Comparison of ENCODE assay signal across 13 cellular contexts in the genomic region with DNA sequence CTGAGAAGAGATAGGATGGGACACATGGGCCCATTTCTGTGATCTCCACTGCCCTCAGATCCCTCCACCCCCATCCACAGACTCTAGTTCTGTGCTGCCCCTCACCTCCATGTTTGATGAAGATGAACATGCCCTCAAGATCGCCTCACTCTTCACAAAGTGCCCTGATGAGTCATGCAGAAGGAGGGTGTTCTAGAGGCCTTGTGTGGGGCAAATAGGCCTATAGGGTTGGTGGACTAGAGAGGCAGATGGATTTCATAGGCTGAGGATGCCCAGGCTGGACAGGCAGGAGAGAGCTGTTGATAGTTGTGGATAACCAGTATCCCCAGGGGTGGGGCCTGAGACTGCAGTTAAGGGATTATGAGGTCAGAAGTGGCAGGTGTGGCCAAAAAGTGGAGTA. TPM values are rescaled to one million over a fixed set of nuclear protein-coding genes. Genes with fewer than 3 reads are reported as not detected.
DNase-seq lines count a peak whose midpoint lies in the region; ATAC-seq and TF ChIP-seq lines count a peak whose summit lies in the region.
"Had no signal": no experiment of that assay in that cellular context is flagged by ENCODE, and none has a peak within 500 bp of the region (broad histone marks: within the 10 kb centered on the region; RNA-seq: fewer than 3 reads in every experiment).

A gene (minus strand): TSS at position 314 of the 400 bp plus-strand sequence. CDS start 184 bp downstream, at position 130.

- no peak for TF ChIP-seq CTCF in fibroblast of mammary gland (conservative IDR thresholded peaks at IDR 0.05; ENCODE audit: control insufficient read depth, insufficient read depth, low read depth, low read length)
- no peak for TF ChIP-seq CTCF in GM20000 (IDR thresholded peaks at IDR 0.05; ENCODE audit: extremely low read depth, missing control alignments)
- no peak for TF ChIP-seq CTCF in right atrium auricular region (IDR thresholded peaks at IDR 0.05)

- H3K9me3 Mint-ChIP-seq in T-cell = no peaks in the 10 kb centered on the region

- peaks cover 45% of the 10 kb centered on the region for H3K36me3 Mint-ChIP-seq in T-cell
- H3K36me3 Mint-ChIP-seq: mesothelial cell of epicardium had no signal

- H3K4me3 ChIP-seq in fibroblast of mammary gland (ENCODE audit: control insufficient read depth, low read depth, low read length) = no peak within 1 kb of the TSS
- H3K4me3 ChIP-seq in thymus (ENCODE audit: low read length) = peak within 1 kb of the TSS; percentile 53
- H3K4me3 ChIP-seq in right atrium auricular region = no peak within 1 kb of the TSS
- H3K4me3 ChIP-seq: body of pancreas had no signal

- H3K27me3 ChIP-seq in thymus (ENCODE audit: control insufficient read depth, insufficient read depth) = no peaks in the 10 kb centered on the region
- no peaks in the 10 kb centered on the region for H3K27me3 ChIP-seq in right atrium auricular region
- H3K27me3 ChIP-seq: body of pancreas had no signal

- peak within 1 kb of the TSS; percentile 74 for H3K27ac ChIP-seq in thymus (ENCODE audit: low read depth)
- no peak within 1 kb of the TSS for H3K27ac ChIP-seq in right atrium auricular region
- H3K27ac ChIP-seq: body of pancreas had no signal

- H3K4me1 ChIP-seq in thymus (ENCODE audit: control insufficient read depth, insufficient read depth, low read length) = peaks cover 12% of the 10 kb centered on the region
- H3K4me1 ChIP-seq in right atrium auricular region = no peaks in the 10 kb centered on the region
- H3K4me1 ChIP-seq: body of pancreas had no signal

- peak within 1 kb of the TSS; percentile 95 to 99 (median 97) for H3K4me3 Mint-ChIP-seq in T-cell
- H3K4me3 Mint-ChIP-seq: mesothelial cell of epicardium had no signal

- CTCF ChIA-PET in T-cell (lab: Charles Lee) = interaction anchor here in 1 of 2 donors (0.5 kb wide), 1 partner anchor 53 kb away, joined by 3 read pairs; no protein-coding TSS in a partner anchor

- 71% methylated on average over 1 of the region's 1 CpG for WGBS in thymus

- ATAC-seq in T-cell (replicated peaks in 1 of 4) = no peak
- ATAC-seq: body of pancreas had no signal

- POLR2A ChIA-PET in T-cell (lab: Charles Lee) = interaction anchor here (0.9 to 1.9 kb wide), 2 partner anchors 12 to 20 kb away, joined by 4 to 10 read pairs; a partner anchor contains a TSS

- H3K9me3 ChIP-seq in thymus (ENCODE audit: control insufficient read depth) (no peaks in the 10 kb centered on the region), right atrium auricular region (no peaks in the 10 kb centered on the region)
- H3K9me3 ChIP-seq: body of pancreas had no signal

- peak within 1 kb of the TSS; percentile 97 to 99 for H3K27ac Mint-ChIP-seq in T-cell
- H3K27ac Mint-ChIP-seq: mesothelial cell of epicardium had no signal

- no peaks in the 10 kb centered on the region for H3K27me3 Mint-ChIP-seq in T-cell

- peak; percentile 15 for DNase-seq in stimulated activated CD4-positive, alpha-beta T cell treated with anti-CD3 and anti-CD28 coated beads, Interleukin-4, amount 100 ng/mL, for 24 hours
- DNase-seq in stimulated activated CD4-positive, alpha-beta T cell treated with anti-CD3 and anti-CD28 coated beads, Interleukin-2, amount 100 ng/mL, for 48 hours = no peak
- DNase-seq in T-cell (no peak), fibroblast of mammary gland (ENCODE audit: low read depth) (peak; percentile 10), GM20000 (ENCODE audit: low spot score) (no peak), cortex of kidney (lab: John Stamatoyannopoulos, UW) (no peak), right atrium auricular region (ENCODE audit: low spot score) (no peak)
- DNase-seq: body of pancreas, Calu3 had no signal

- H3K36me3 ChIP-seq in thymus (ENCODE audit: control insufficient read depth, insufficient read depth) = peaks cover 13% of the 10 kb centered on the region
- no peaks in the 10 kb centered on the region for H3K36me3 ChIP-seq in right atrium auricular region

- peaks cover 74 to 89% (median 85%) of the 10 kb centered on the region in 3 donors for H3K4me1 Mint-ChIP-seq in T-cell

RNA-seq across cellular contexts. Expression of the gene that starts here (rescaled TPM):
- 10 to 100 TPM; 33.8 to 86.6 (median 39.6) TPM for total RNA-seq in T-cell
- 40.8 TPM for polyA plus RNA-seq in thymus
- total RNA-seq in right atrium auricular region = not detected
- total RNA-seq: body of pancreas, Calu3, endothelial cell of umbilical vein, mesothelial cell of epicardium, SK-MEL-5 had no signal
- polyA plus RNA-seq: endothelial cell of umbilical vein had no signal

Comparison
In these comparisons a context has a peak if more than half of its experiments do, and no peak if none do; other contexts are left out.
1. RNA of the gene that starts here (total RNA-seq): 33.8 to 86.6 TPM in T-cell; not detected in right atrium auricular region; every median in the first group is over 10 times any median in the second.
2. DNase-seq: peak in stimulated activated CD4-positive, alpha-beta T cell treated with anti-CD3 and anti-CD28 coated beads, Interleukin-4, amount 100 ng/mL, for 24 hours (single experiment) and fibroblast of mammary gland (single experiment); none in stimulated activated CD4-positive, alpha-beta T cell treated with anti-CD3 and anti-CD28 coated beads, Interleukin-2, amount 100 ng/mL, for 48 hours (0 of 2), T-cell (0 of 34), GM20000 (single experiment), cortex of kidney (single experiment) and right atrium auricular region (single experiment).